In genomic region chr19:12156254-12157058, GRCh38 we compare ENCODE assay signal across 8 cellular contexts. TPM values are rescaled to one million over a fixed set of nuclear protein-coding genes. Genes with fewer than 3 reads are reported as not detected.
DNase-seq lines count a peak whose midpoint lies in the region; ATAC-seq, FAIRE-seq and TF ChIP-seq lines count a peak whose summit lies in the region.

ZNF625 (minus strand) TSS chr19:12156734; CDS start chr19:12156558, 176 bp downstream.

- CTCF ChIA-PET in AG04450 (lab: Charles Lee) = interaction anchor here (1.5 kb wide), 1 partner anchor 97 kb away, joined by 6 read pairs; no protein-coding TSS in a partner anchor

- peaks cover 22% of the 10 kb centered on the region; the same call in 1 of the 2 replicates for H3K9me3 ChIP-seq in AG04450 (ENCODE audit: control insufficient read depth, insufficient read depth, low read length)
- no peaks in the 10 kb centered on the region for H3K9me3 ChIP-seq in neutrophil
- no peaks in the 10 kb centered on the region for H3K9me3 ChIP-seq in aorta (ENCODE audit: control insufficient read depth, low read length)

- H3K4me3 ChIP-seq in AG04450 (ENCODE audit: low read depth, low read length) (peak within 1 kb of the TSS; percentile 84), neutrophil (ENCODE audit: low read depth in 1 of 2, low read length in 1 of 2) (peak within 1 kb of the TSS; percentile 35 to 59), aorta (ENCODE audit: low read length in 2 of 2) (peak within 1 kb of the TSS; percentile 73 to 80)

- H3K36me3 ChIP-seq in neutrophil (no peaks in the 10 kb centered on the region), aorta (ENCODE audit: control insufficient read depth in 1 of 2, insufficient read depth in 2 of 2, low read length in 1 of 2) (no peaks in the 10 kb centered on the region)

- peak within 1 kb of the TSS; percentile 86 for H3K27ac Mint-ChIP-seq in activated naive CD8-positive, alpha-beta T cell treated with anti-CD3 and anti-CD28 coated beads, Interleukin-2, amount 10 ng/mL, durations not matched to agents 7 days and 5 days

- intact Hi-C loops in Right ventricle myocardium inferior (cut with DNase I) = no loop called here
- intact Hi-C loops in aorta (cut with DNase I) = no loop called here

- H3K27ac ChIP-seq in AG04450 (ENCODE audit: low read depth, low read length) (no peak within 1 kb of the TSS), neutrophil (no peak within 1 kb of the TSS), aorta (ENCODE audit: low read depth in 1 of 2, low read length in 2 of 2) (peak within 1 kb of the TSS; percentile 15 to 39)

- POLR2A ChIA-PET in AG04450 (lab: Yijun Ruan, JAX) = interaction anchor here (0.6 to 0.8 kb wide), 5 partner anchors 17 to 285 kb away, joined by 3 to 8 read pairs (median 4); partner anchors contain the start of genes ZNF20 and ZNF443
- POLR2A ChIA-PET in activated naive CD8-positive, alpha-beta T cell treated with anti-CD3 and anti-CD28 coated beads, Interleukin-2, amount 10 ng/mL, durations not matched to agents 7 days and 5 days (lab: Charles Lee) = interaction anchor here (0.5 to 1.9 kb wide), 9 partner anchors 13 to 1631 kb away, joined by 3 to 9 read pairs (median 4); partner anchors contain the start of genes ZNF20, ZNF44, ZNF563 and ZNF700

- peaks cover 1% of the 10 kb centered on the region for H3K9me3 Mint-ChIP-seq in activated naive CD8-positive, alpha-beta T cell treated with anti-CD3 and anti-CD28 coated beads, Interleukin-2, amount 10 ng/mL, durations not matched to agents 7 days and 5 days

- peak; percentile 86 for FAIRE-seq in GM18507 (lab: Jason Lieb, UNC)

- H3K36me3 Mint-ChIP-seq in activated naive CD8-positive, alpha-beta T cell treated with anti-CD3 and anti-CD28 coated beads, Interleukin-2, amount 10 ng/mL, durations not matched to agents 7 days and 5 days = peaks cover 21% of the 10 kb centered on the region

- H3K4me1 Mint-ChIP-seq in activated naive CD8-positive, alpha-beta T cell treated with anti-CD3 and anti-CD28 coated beads, Interleukin-2, amount 10 ng/mL, durations not matched to agents 7 days and 5 days = peaks cover 10% of the 10 kb centered on the region

- peak; percentile 43 for DNase-seq in AG04450 (ENCODE audit: low read depth, low spot score)
- no peak for DNase-seq in GM18507 (ENCODE audit: extremely low spot score, insufficient read length, low read depth)
- DNase-seq in NCI-H82 treated with DMSO at 0.1 percent for 48 hours (lab: John Stamatoyannopoulos, UW; ENCODE audit: unreplicated experiment) = peak; percentile 88
- DNase-seq in activated naive CD8-positive, alpha-beta T cell treated with anti-CD3 and anti-CD28 coated beads, Interleukin-2, amount 10 ng/mL, durations not matched to agents 7 days and 5 days = peak; percentile 63
- peak; percentile 92 for DNase-seq in Right ventricle myocardium inferior (ENCODE audit: missing footprints)
- peak; percentile 91 to 94 for DNase-seq in aorta

- peak; percentile 72 for ATAC-seq in HG03342 (IDR thresholded peaks at IDR 0.05; ENCODE audit: unreplicated experiment)
- ATAC-seq in activated naive CD8-positive, alpha-beta T cell treated with anti-CD3 and anti-CD28 coated beads, Interleukin-2, amount 10 ng/mL, durations not matched to agents 7 days and 5 days (ENCODE audit: low read depth) = peak; percentile 79
- ATAC-seq in Right ventricle myocardium inferior = peak; percentile 98
- peak; percentile 92 for ATAC-seq in aorta (ENCODE audit: low FRiP score)

- 1% methylated on average over 47 to 57 of the region's 57 CpGs for WGBS in aorta, 2 donors

- H3K27me3 ChIP-seq in AG04450 (ENCODE audit: control insufficient read depth, insufficient read depth, low read length) = no peaks in the 10 kb centered on the region
- H3K27me3 ChIP-seq in neutrophil = peaks cover 25% of the 10 kb centered on the region
- no peaks in the 10 kb centered on the region for H3K27me3 ChIP-seq in aorta (ENCODE audit: control insufficient read depth in 1 of 2, insufficient read depth in 2 of 2, low read length in 1 of 2)

- no peaks in the 10 kb centered on the region for H3K27me3 Mint-ChIP-seq in activated naive CD8-positive, alpha-beta T cell treated with anti-CD3 and anti-CD28 coated beads, Interleukin-2, amount 10 ng/mL, durations not matched to agents 7 days and 5 days

- peaks cover 17% of the 10 kb centered on the region in 2 experiments for H3K4me1 ChIP-seq in neutrophil (ENCODE audit: control insufficient read depth in 1 of 2, insufficient read depth in 1 of 2, low read depth in 1 of 2, low read length in 1 of 2)
- H3K4me1 ChIP-seq in aorta (ENCODE audit: control insufficient read depth in 1 of 2, insufficient read depth in 2 of 2, low read length in 2 of 2) = no peaks in the 10 kb centered on the region

- no peak for TF ChIP-seq CTCF in AG04450 (IDR thresholded peaks at IDR 0.05; ENCODE audit: low read depth, low read length)
- no peak for TF ChIP-seq CTCF in neutrophil (IDR thresholded peaks at IDR 0.05)

- peak within 1 kb of the TSS; percentile 89 for H3K4me3 Mint-ChIP-seq in activated naive CD8-positive, alpha-beta T cell treated with anti-CD3 and anti-CD28 coated beads, Interleukin-2, amount 10 ng/mL, durations not matched to agents 7 days and 5 days

RNA-seq across cellular contexts. Expression of gene ZNF625, which starts in this region (rescaled TPM):
- polyA plus RNA-seq in AG04450 (2011; rRNA removed) = 3.3 and 3.4 TPM in 2 replicates
- 9.8 and 16.3 TPM in 2 replicates for polyA minus RNA-seq in AG04450 (2011; rRNA and poly(A)+ RNA removed)
- 1 to 10 TPM; 7.2 to 8.2 TPM for total RNA-seq in activated naive CD8-positive, alpha-beta T cell treated with anti-CD3 and anti-CD28 coated beads, Interleukin-2, amount 10 ng/mL, durations not matched to agents 7 days and 5 days
- 5.0 TPM for total RNA-seq in Right ventricle myocardium inferior
- 10 to 100 TPM in 1 of 2 donors, 1 to 10 TPM in 1; 5.1 to 11.0 TPM for total RNA-seq in aorta
- polyA plus RNA-seq in aorta = 1 to 10 TPM; 2.3 to 2.4 TPM

Comparison
In these comparisons a context has a peak if more than half of its experiments do, and no peak if none do; other contexts are left out.
1. H3K27ac ChIP-seq: peak in aorta (2 of 2); none in AG04450 (single experiment) and neutrophil (single experiment).
2. Peak in every context shown above with its lines, with median percentiles within 50 percentile points of each other: H3K4me3 ChIP-seq and ATAC-seq.